8 cellular contexts compared by ENCODE assay signal in the genomic region with DNA sequence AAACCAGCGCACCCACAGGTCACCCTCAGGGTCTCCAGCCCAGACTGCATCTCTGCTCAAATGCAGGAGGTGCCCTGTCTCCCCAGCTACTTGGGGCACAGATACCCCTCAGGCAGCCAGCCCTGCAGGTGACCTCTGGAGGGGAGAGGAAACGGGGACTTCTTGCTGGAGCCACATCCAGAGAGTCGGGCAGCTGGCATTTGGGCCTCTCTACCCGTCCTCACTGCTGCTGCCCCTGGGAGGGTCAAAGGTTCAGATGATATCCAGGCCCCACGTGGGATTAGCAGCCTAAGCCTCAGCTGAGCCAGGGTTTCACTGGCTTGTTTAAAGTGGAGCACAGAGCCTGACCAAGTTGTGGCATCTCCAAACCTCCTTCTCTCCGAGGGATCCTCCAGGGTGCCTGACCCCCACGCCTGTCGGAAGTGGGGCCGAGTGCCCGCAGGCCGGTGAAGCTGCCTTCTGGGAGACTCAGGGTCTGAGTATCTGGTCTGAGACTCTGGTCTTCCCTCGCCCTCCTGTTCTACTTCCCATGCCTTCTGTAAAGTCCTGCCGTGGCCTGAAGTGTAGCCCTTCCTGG. TPM values are rescaled to one million over a fixed set of nuclear protein-coding genes. Genes with fewer than 3 reads are reported as not detected.
DNase-seq lines count a peak whose midpoint lies in the region; ATAC-seq, FAIRE-seq and TF ChIP-seq lines count a peak whose summit lies in the region.

No MANE protein-coding gene starts in this region.

- no peak overlapping the region for H3K4me3 Mint-ChIP-seq in type B pancreatic cell

- H3K36me3 ChIP-seq in DOHH2 (ENCODE audit: control insufficient read depth, low read length) (no peaks in the 10 kb centered on the region), PC-3 (ENCODE audit: low read depth, low read length) (no peaks in the 10 kb centered on the region), endothelial cell of umbilical vein (ENCODE audit: control insufficient read depth in 2 of 2, extremely low read depth in 1 of 2, insufficient read depth in 2 of 2, low read length in 2 of 2) (no peaks in the 10 kb centered on the region), trophoblast cell (ENCODE audit: control insufficient read depth in 1 of 2, insufficient read depth in 2 of 2, low read length in 2 of 2) (peaks cover 3% of the 10 kb centered on the region in 2 experiments)

- H3K4me3 ChIP-seq in DOHH2 (ENCODE audit: low read length) (peak overlapping the region; percentile 63; the same call in 1 of the 2 replicates), PC-3 (ENCODE audit: low read length) (peak overlapping the region; percentile 69), endothelial cell of umbilical vein (replicated peaks in 1 of 3; ENCODE audit: insufficient read depth in 1 of 3, low read depth in 1 of 3, low read length in 3 of 3) (peak overlapping the region; percentile 31 to 86 (median 51)), trophoblast cell (ENCODE audit: low read depth, low read length) (no peak overlapping the region)

- H2AK5ac ChIP-seq in trophoblast cell (ENCODE audit: low read length) = peak overlapping the region; percentile 8

- no peak overlapping the region for H3K27ac Mint-ChIP-seq in type B pancreatic cell

- POLR2A ChIA-PET in PC-3 (lab: Charles Lee; ENCODE audit: unreplicated experiment) (no interaction called here), endothelial cell of umbilical vein (lab: Charles Lee) (interaction anchor here (2.6 kb wide), 1 partner anchor 11 kb away, joined by 10 read pairs; no protein-coding TSS in a partner anchor)

- no peak for FAIRE-seq in endothelial cell of umbilical vein (lab: Jason Lieb, UNC)

- BruUV-seq in PC-3 (replicated peaks; lab: Mats Ljungman, UMichigan) (no TSS peak), endothelial cell of umbilical vein (replicated peaks; lab: Mats Ljungman, UMichigan) (no TSS peak)

- H3K9me3 Mint-ChIP-seq in type B pancreatic cell = no peaks in the 10 kb centered on the region

- peak overlapping the region; percentile 47 for H3K4ac ChIP-seq in trophoblast cell (ENCODE audit: low read depth, low read length)

- no peaks in the 10 kb centered on the region for H3K9me1 ChIP-seq in endothelial cell of umbilical vein (replicated peaks; ENCODE audit: control insufficient read depth, extremely low read depth, insufficient read depth, low read length)

- H2AFZ ChIP-seq in PC-3 (ENCODE audit: low read length) = no peak overlapping the region
- H2AFZ ChIP-seq in endothelial cell of umbilical vein (ENCODE audit: low read depth, low read length) = no peak overlapping the region
- H2AFZ ChIP-seq in trophoblast cell (ENCODE audit: insufficient read depth, low read length, poor library complexity) = peak overlapping the region; percentile 17

- no peak overlapping the region for H3K23ac ChIP-seq in trophoblast cell (ENCODE audit: low read length)

- H3K27me3 ChIP-seq in DOHH2 (ENCODE audit: control insufficient read depth, low read length) = peaks cover 38% of the 10 kb centered on the region
- H3K27me3 ChIP-seq in PC-3 (ENCODE audit: low read length) = no peaks in the 10 kb centered on the region
- H3K27me3 ChIP-seq in endothelial cell of umbilical vein (ENCODE audit: control insufficient read depth in 2 of 2, insufficient read depth in 2 of 2, low read length in 2 of 2) = no peaks in the 10 kb centered on the region
- no peaks in the 10 kb centered on the region for H3K27me3 ChIP-seq in trophoblast cell (ENCODE audit: insufficient read depth, low read length)

- no peaks in the 10 kb centered on the region for H3K36me3 Mint-ChIP-seq in type B pancreatic cell

- no peak overlapping the region for H4K12ac ChIP-seq in trophoblast cell (ENCODE audit: low read depth, low read length)

- H3K9me3 ChIP-seq in DOHH2 (ENCODE audit: control insufficient read depth, insufficient read depth, low read length) (no peaks in the 10 kb centered on the region), PC-3 (ENCODE audit: low read length) (no peaks in the 10 kb centered on the region), endothelial cell of umbilical vein (replicated peaks; ENCODE audit: control insufficient read depth, insufficient read depth, low read length) (no peaks in the 10 kb centered on the region), trophoblast cell (ENCODE audit: insufficient read depth, low read depth, low read length) (no peaks in the 10 kb centered on the region)

- CTCF ChIA-PET in PC-3 (lab: Charles Lee) (no interaction called here), endothelial cell of umbilical vein (lab: Charles Lee) (interaction anchor here (0.7 kb wide), 1 partner anchor 15 kb away, joined by 3 read pairs; no protein-coding TSS in a partner anchor)

- H3K14ac ChIP-seq in trophoblast cell (ENCODE audit: low read length) = peak overlapping the region; percentile 38

- H4K91ac ChIP-seq in trophoblast cell (ENCODE audit: low read depth, low read length) = peak overlapping the region; percentile 74

- peak overlapping the region; percentile 74 for H2BK12ac ChIP-seq in trophoblast cell (ENCODE audit: low read length)

- peak overlapping the region; percentile 74 for H3K4me2 ChIP-seq in DOHH2 (ENCODE audit: low read length)
- H3K4me2 ChIP-seq in PC-3 (ENCODE audit: low read length) = peak overlapping the region; percentile 87
- H3K4me2 ChIP-seq in endothelial cell of umbilical vein (ENCODE audit: insufficient read depth, low read length) = peak overlapping the region; percentile 66
- peak overlapping the region; percentile 84 for H3K4me2 ChIP-seq in trophoblast cell (ENCODE audit: low read length)

- TF ChIP-seq CTCF in DOHH2 (IDR thresholded peaks at IDR 0.05; ENCODE audit: low read depth, low read length, poor library complexity, severe bottlenecking) = no peak
- TF ChIP-seq CTCF in PC-3 (conservative IDR thresholded peaks at IDR 0.05; ENCODE audit: low read depth, low read length) = no peak
- TF ChIP-seq CTCF in endothelial cell of umbilical vein (IDR thresholded peaks at IDR 0.05; ENCODE audit: extremely low read depth in 1 of 2, insufficient read depth in 1 of 2, low read depth in 1 of 2, low read length in 2 of 2) = no peak
- no peak for TF ChIP-seq CTCF in type B pancreatic cell (conservative IDR thresholded peaks at IDR 0.05)

- H3K9me2 ChIP-seq in DOHH2 (replicated peaks; ENCODE audit: control insufficient read depth, low read length) (no peaks in the 10 kb centered on the region), PC-3 (replicated peaks; ENCODE audit: low read length) (no peaks in the 10 kb centered on the region)

- H2BK5ac ChIP-seq in trophoblast cell (ENCODE audit: low read depth, low read length, poor library complexity) = peak overlapping the region; percentile 28

- H3K27me3 Mint-ChIP-seq in type B pancreatic cell = peaks cover 26% of the 10 kb centered on the region

- no CpG with 5 or more reads among the region's 13 CpGs for WGBS in trophoblast cell (ENCODE audit: extremely low coverage, insufficient coverage, insufficient read length)

- dilution Hi-C loops in endothelial cell of umbilical vein (cut with MboI; ENCODE audit: extremely low pct_ligation_motif_present, low sequenced_read_pairs) = no loop called here

- H4K20me1 ChIP-seq in DOHH2 (ENCODE audit: control insufficient read depth, insufficient read depth, low read depth, low read length) (peaks cover 10% of the 10 kb centered on the region), PC-3 (ENCODE audit: low read length) (no peaks in the 10 kb centered on the region), endothelial cell of umbilical vein (replicated peaks; ENCODE audit: control insufficient read depth, extremely low read depth, insufficient read depth, low read length) (no peaks in the 10 kb centered on the region)

- H3K18ac ChIP-seq in trophoblast cell (ENCODE audit: low read length) = peak overlapping the region; percentile 26

- H3F3A ChIP-seq in DOHH2 (ENCODE audit: control insufficient read depth, insufficient read depth) = peaks cover 19% of the 10 kb centered on the region
- H3F3A ChIP-seq in PC-3 (ENCODE audit: low read length, unreplicated experiment) = peaks cover 4% of the 10 kb centered on the region

- no peak for TF ChIP-seq POLR2A in endothelial cell of umbilical vein (IDR thresholded peaks at IDR 0.05; ENCODE audit: low read depth, low read length)

- intact Hi-C loops in PC-3 (cut with micrococcal nuclease) = no loop called here
- intact Hi-C loops in endothelial cell of umbilical vein (cut with micrococcal nuclease) = loop anchor here (2.0 kb wide), 2 partner anchors 15 to 97 kb away; no protein-coding TSS in a partner anchor

- H3K79me2 ChIP-seq in DOHH2 (ENCODE audit: control insufficient read depth, low read length) (no peaks in the 10 kb centered on the region), PC-3 (ENCODE audit: low read length) (peaks cover 62% of the 10 kb centered on the region), endothelial cell of umbilical vein (ENCODE audit: control insufficient read depth, insufficient read depth, low read length) (peaks cover 62% of the 10 kb centered on the region), trophoblast cell (ENCODE audit: control insufficient read depth, insufficient read depth, low read length, poor library complexity) (peaks cover 11% of the 10 kb centered on the region)

- H2BK120ac ChIP-seq in trophoblast cell (ENCODE audit: insufficient read depth, low read length, poor library complexity) = peak overlapping the region; percentile 62

- ATAC-seq in PC-3 (no peak), GM18873 (IDR thresholded peaks at IDR 0.05; ENCODE audit: low FRiP score, unreplicated experiment) (no peak), HG03457 (IDR thresholded peaks at IDR 0.05; ENCODE audit: unreplicated experiment) (no peak), HG03571 (IDR thresholded peaks at IDR 0.05; ENCODE audit: unreplicated experiment) (no peak)

- DNase-seq in PC-3 (no peak), endothelial cell of umbilical vein (ENCODE audit: low read depth, low spot score) (no peak), trophoblast cell (no peak), type B pancreatic cell (ENCODE audit: extremely low spot score, unreplicated experiment) (no peak)

- H3K79me1 ChIP-seq in trophoblast cell (ENCODE audit: low read length) = peaks cover 24% of the 10 kb centered on the region

- H3K27ac ChIP-seq in DOHH2 (ENCODE audit: low read depth, low read length) = peak overlapping the region; percentile 63; the same call in 1 of the 2 replicates
- peak overlapping the region; percentile 80 for H3K27ac ChIP-seq in PC-3 (ENCODE audit: low read length)
- H3K27ac ChIP-seq in endothelial cell of umbilical vein (ENCODE audit: insufficient read depth, low read depth, low read length) = peak overlapping the region; percentile 87
- peak overlapping the region; percentile 75 for H3K27ac ChIP-seq in trophoblast cell (ENCODE audit: low read depth, low read length)

- H3K4me1 ChIP-seq in DOHH2 (ENCODE audit: control insufficient read depth, low read length) = peaks cover 55% of the 10 kb centered on the region
- H3K4me1 ChIP-seq in PC-3 (ENCODE audit: insufficient read depth, low read length) = peaks cover 22% of the 10 kb centered on the region
- peaks cover 43% of the 10 kb centered on the region for H3K4me1 ChIP-seq in endothelial cell of umbilical vein (ENCODE audit: control insufficient read depth, extremely low read depth, insufficient read depth, low read length)
- peaks cover 23 to 35% of the 10 kb centered on the region in 2 experiments for H3K4me1 ChIP-seq in trophoblast cell (ENCODE audit: control insufficient read depth in 1 of 2, insufficient read depth in 2 of 2, low read length in 2 of 2)

- H3K4me1 Mint-ChIP-seq in type B pancreatic cell (ENCODE audit: unreplicated experiment) = peaks cover 48% of the 10 kb centered on the region

- H4K8ac ChIP-seq in trophoblast cell (ENCODE audit: low read depth, low read length) = peak overlapping the region; percentile 3

- H3K9ac ChIP-seq in PC-3 (ENCODE audit: low read length) (peak overlapping the region; percentile 66), endothelial cell of umbilical vein (replicated peaks; ENCODE audit: extremely low read depth, insufficient read depth, low read length) (peak overlapping the region; percentile 84), trophoblast cell (ENCODE audit: low read length) (no peak overlapping the region)

RNA-seq across cellular contexts. Expression of gene RASA3, which starts 2.2 kb away (rescaled TPM):
- 9.1 and 9.4 TPM in 2 replicates for total RNA-seq in PC-3 (2014; rRNA removed)
- total RNA-seq in endothelial cell of umbilical vein = 51.2 and 53.8 TPM in 2 replicates
- 22.5 and 26.5 TPM in 2 replicates for polyA plus RNA-seq in endothelial cell of umbilical vein
- polyA plus RNA-seq in endothelial cell of umbilical vein (2011; cell fraction: cytosol; rRNA removed) = 35.6 and 36.3 TPM in 2 replicates
- polyA plus RNA-seq in endothelial cell of umbilical vein (2011; cell fraction: nucleus; rRNA removed) = 51.2 and 56.7 TPM in 2 replicates
- 41.1 and 42.8 TPM in 2 replicates for polyA plus RNA-seq in endothelial cell of umbilical vein (2012)
- 34.5 and 39.0 TPM in 2 replicates for polyA minus RNA-seq in endothelial cell of umbilical vein
- 5.5 TPM for polyA minus RNA-seq in endothelial cell of umbilical vein (2011; cell fraction: cytosol; rRNA and poly(A)+ RNA removed)
- polyA minus RNA-seq in endothelial cell of umbilical vein (2011; cell fraction: nucleus; rRNA and poly(A)+ RNA removed) = 20.8 and 28.6 TPM in 2 replicates
- 12.8 and 13.0 TPM in 2 replicates for polyA plus RNA-seq in trophoblast cell (2013)
- total RNA-seq in type B pancreatic cell (ENCODE audit: low replicate concordance) = 1.9 and 9.3 TPM in 2 replicates

RNA-seq across cellular contexts. Expression of gene CFAP97D2, which starts 48.8 kb away (rescaled TPM):
- total RNA-seq in PC-3 (2014; rRNA removed) (not detected in 2 replicates), endothelial cell of umbilical vein (not detected in 2 replicates), type B pancreatic cell (ENCODE audit: low replicate concordance) (not detected in 2 replicates)
- 0.13 TPM in 1 of 2 replicates, not detected in the other for polyA plus RNA-seq in endothelial cell of umbilical vein
- not detected in 2 replicates for polyA plus RNA-seq in endothelial cell of umbilical vein (2011; cell fraction: cytosol; rRNA removed)
- polyA plus RNA-seq in endothelial cell of umbilical vein (2011; cell fraction: nucleus; rRNA removed) = not detected in 2 replicates
- not detected in 2 replicates for polyA plus RNA-seq in endothelial cell of umbilical vein (2012)
- polyA minus RNA-seq in endothelial cell of umbilical vein = not detected in 2 replicates
- not detected for polyA minus RNA-seq in endothelial cell of umbilical vein (2011; cell fraction: cytosol; rRNA and poly(A)+ RNA removed)
- not detected in 2 replicates for polyA minus RNA-seq in endothelial cell of umbilical vein (2011; cell fraction: nucleus; rRNA and poly(A)+ RNA removed)
- not detected in 2 replicates for polyA plus RNA-seq in trophoblast cell (2013)
